In the genomic region with DNA sequence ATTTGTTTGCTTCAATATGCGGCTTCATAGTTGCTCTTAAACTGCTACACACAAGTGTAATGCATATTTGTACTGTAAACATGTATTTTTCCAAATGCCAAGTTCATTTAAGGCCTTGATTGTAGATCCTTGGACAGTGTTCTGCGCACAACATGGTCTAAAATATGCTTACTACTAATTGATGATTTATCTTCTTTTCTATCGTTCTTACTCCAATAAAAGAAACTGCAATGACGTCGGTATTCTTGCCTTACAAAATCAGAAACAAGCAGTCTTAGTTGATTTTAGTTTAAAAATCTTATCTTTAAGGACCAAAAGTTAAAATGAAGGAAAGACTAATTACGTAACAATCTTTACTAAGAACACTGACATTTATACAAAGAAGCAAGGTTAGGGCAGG, we compare ENCODE assay signal across 26 cellular contexts.
"Had no signal": no experiment of that assay in that cellular context is flagged by ENCODE, and none has a peak within 500 bp of the region (broad histone marks: within the 10 kb centered on the region; RNA-seq: fewer than 3 reads in every experiment).

No MANE protein-coding gene starts in this region.

- H3K9me3 ChIP-seq: ascending aorta, gastrocnemius medialis, neutrophil, ovary, right lobe of liver, thoracic aorta had no signal

- H3K4me3 ChIP-seq: ascending aorta, gastrocnemius medialis, hepatocyte, ovary, right lobe of liver, thoracic aorta had no signal

- H3K36me3 ChIP-seq: ascending aorta, gastrocnemius medialis, neutrophil, ovary, right lobe of liver, thoracic aorta, WERI-Rb-1 had no signal

- DNase-seq: activated CD4-positive, alpha-beta memory T cell treated with anti-CD3 and anti-CD28 coated beads for 36 hours; activated CD4-positive, alpha-beta T cell treated with anti-CD3 and anti-CD28 coated beads, Interleukin-2, amount 10 ng/mL, durations not matched to agents 24 days and 14 days; activated CD8-positive, alpha-beta memory T cell treated with anti-CD3 and anti-CD28 coated beads, Interleukin-2, amount 50 U/mL, for 4 hours; activated effector memory CD4-positive, alpha-beta T cell treated with anti-CD3 and anti-CD28 coated beads, Interleukin-2, amount 50 U/mL, for 16 hours; activated naive CD4-positive, alpha-beta T cell treated with anti-CD3 and anti-CD28 coated beads for 36 hours; activated naive CD8-positive, alpha-beta T cell treated with anti-CD3 and anti-CD28 coated beads for 36 hours; activated T-cell treated with anti-CD3 and anti-CD28 coated beads, Interleukin-2, amount 50 U/mL, for 1 hour; caudate nucleus; endodermal cell; gastrocnemius medialis; kidney; left colon; naive B cell; nephron progenitor cell; right lobe of liver; stimulated activated CD4-positive, alpha-beta T cell treated with anti-CD3 and anti-CD28 coated beads, Interleukin-12 subunit alpha, Interleukin-12 subunit beta, amount 100 ng/mL, for 4 hours; stimulated activated CD4-positive, alpha-beta T cell treated with anti-CD3 and anti-CD28 coated beads, Interleukin-4, amount 100 ng/mL, for 1 hour; T-helper 9 cell; WERI-Rb-1 had no signal

- H3K79me2 ChIP-seq: hepatocyte had no signal

- ATAC-seq: activated CD4-positive, CD25-positive, alpha-beta regulatory T cell treated with anti-CD3 and anti-CD28 coated beads, Interleukin-2, amount 50 U/mL, for 24 hours; esophagus mucosa; left colon had no signal

- H3K4me2 ChIP-seq: hepatocyte had no signal

- H3K4me1 ChIP-seq: gastrocnemius medialis had no signal

- H2AFZ ChIP-seq: hepatocyte had no signal

- H3K27ac ChIP-seq: ascending aorta, gastrocnemius medialis, hepatocyte, neutrophil, right lobe of liver, thoracic aorta, WERI-Rb-1 had no signal

- H3K27me3 ChIP-seq: ascending aorta, gastrocnemius medialis, hepatocyte, neutrophil, ovary, right lobe of liver had no signal
